11 cellular contexts compared by ENCODE assay signal in the genomic region with DNA sequence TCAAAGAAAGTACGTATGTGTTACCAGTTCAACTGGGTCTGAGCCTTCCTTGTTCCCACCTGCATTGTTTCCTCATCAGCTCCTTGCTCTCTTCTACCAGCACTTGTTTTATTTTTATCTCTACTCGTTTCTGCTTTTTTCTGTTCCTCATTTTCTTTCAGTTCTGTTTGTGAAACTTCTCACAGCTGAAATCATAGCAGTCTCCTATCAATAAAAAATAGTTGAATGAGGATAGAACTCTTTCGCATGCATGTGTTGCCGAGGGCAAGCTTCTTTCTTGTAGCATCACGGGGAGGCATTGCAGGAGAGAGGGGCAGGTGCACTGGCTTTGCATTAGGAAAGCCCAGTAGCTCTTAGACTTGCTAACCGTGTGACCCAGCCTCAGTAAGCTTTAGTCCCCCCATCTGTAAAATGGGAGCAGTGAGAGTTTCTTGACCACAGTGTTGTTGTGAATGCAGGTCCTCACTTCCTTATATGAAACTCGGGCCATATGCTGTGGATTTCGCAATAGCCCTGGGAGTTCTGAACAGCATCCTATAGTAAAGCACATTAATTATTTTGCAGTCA. TPM values are rescaled to one million over a fixed set of nuclear protein-coding genes. Genes with fewer than 3 reads are reported as not detected.
DNase-seq lines count a peak whose midpoint lies in the region; ATAC-seq and TF ChIP-seq lines count a peak whose summit lies in the region.
"Had no signal": no experiment of that assay in that cellular context is flagged by ENCODE, and none has a peak within 500 bp of the region (broad histone marks: within the 10 kb centered on the region; RNA-seq: fewer than 3 reads in every experiment).

No MANE protein-coding gene starts in this region.

- no peak overlapping the region for H3K4me3 Mint-ChIP-seq in naive thymus-derived CD4-positive, alpha-beta T cell
- H3K4me3 Mint-ChIP-seq: nephron progenitor cell had no signal

- no peaks in the 10 kb centered on the region for H3K27me3 ChIP-seq in naive thymus-derived CD4-positive, alpha-beta T cell (ENCODE audit: control insufficient read depth in 2 of 2, insufficient read depth in 2 of 2, low read length in 2 of 2)
- H3K27me3 ChIP-seq: ascending aorta had no signal

- peak overlapping the region in 3 of 9 donors; percentile 22 to 40 (median 32) for H3K27ac Mint-ChIP-seq in naive thymus-derived CD4-positive, alpha-beta T cell
- H3K27ac Mint-ChIP-seq: nephron progenitor cell had no signal

- TF ChIP-seq RAD21 in Ishikawa (IDR thresholded peaks at IDR 0.05; ENCODE audit: low read depth): no peak

- H3K27me3 Mint-ChIP-seq in naive thymus-derived CD4-positive, alpha-beta T cell: no peaks in the 10 kb centered on the region

- intact Hi-C loops in naive thymus-derived CD4-positive, alpha-beta T cell (cut with micrococcal nuclease): no loop called here

- DNase-seq in naive thymus-derived CD4-positive, alpha-beta T cell: no peak
- DNase-seq in KG1 (lab: John Stamatoyannopoulos, UW): no peak
- DNase-seq in DMS153 (lab: John Stamatoyannopoulos, UW): no peak
- DNase-seq: activated CD4-positive, CD25-positive, alpha-beta regulatory T cell treated with anti-CD3 and anti-CD28 coated beads, Interleukin-2, amount 50 U/mL, for 72 hours; NCI-H1930; nephron progenitor cell had no signal

- no peak overlapping the region for H3K4me3 ChIP-seq in naive thymus-derived CD4-positive, alpha-beta T cell (ENCODE audit: low read length)
- H3K4me3 ChIP-seq: ascending aorta had no signal

- POLR2A ChIA-PET in naive thymus-derived CD4-positive, alpha-beta T cell (lab: Charles Lee): no interaction called here

- CTCF ChIA-PET in naive thymus-derived CD4-positive, alpha-beta T cell (lab: Charles Lee): interaction anchor here (0.5 kb wide), 1 partner anchor 971 kb away, joined by 3 read pairs; no protein-coding TSS in a partner anchor

- H3K4me1 ChIP-seq in naive thymus-derived CD4-positive, alpha-beta T cell (ENCODE audit: control insufficient read depth in 2 of 2, insufficient read depth in 2 of 2, low read length in 2 of 2): peaks cover 4 to 5% of the 10 kb centered on the region in 2 donors

- peaks cover 0 to 14% (median 10%) of the 10 kb centered on the region in 7 donors for H3K4me1 Mint-ChIP-seq in naive thymus-derived CD4-positive, alpha-beta T cell

- peaks cover 4 to 22% (median 12%) of the 10 kb centered on the region in 5 donors for H3K36me3 Mint-ChIP-seq in naive thymus-derived CD4-positive, alpha-beta T cell

- H3K27ac ChIP-seq in naive thymus-derived CD4-positive, alpha-beta T cell (ENCODE audit: low read depth, low read length): no peak overlapping the region
- H3K27ac ChIP-seq: ascending aorta had no signal

- no peaks in the 10 kb centered on the region for H3K9me3 ChIP-seq in naive thymus-derived CD4-positive, alpha-beta T cell (ENCODE audit: control insufficient read depth in 2 of 3, low read length in 3 of 3)
- H3K9me3 ChIP-seq: ascending aorta had no signal

- H3K36me3 ChIP-seq in naive thymus-derived CD4-positive, alpha-beta T cell (ENCODE audit: control insufficient read depth in 2 of 3, insufficient read depth in 3 of 3, low read length in 3 of 3): peaks cover 9 to 60% (median 21%) of the 10 kb centered on the region in 3 experiments

- no peaks in the 10 kb centered on the region for H3K9me3 Mint-ChIP-seq in naive thymus-derived CD4-positive, alpha-beta T cell

- no peak for TF ChIP-seq EP300 in Ishikawa (IDR thresholded peaks at IDR 0.05; ENCODE audit: borderline replicate concordance)

- ATAC-seq in GM18907 (IDR thresholded peaks at IDR 0.05; ENCODE audit: unreplicated experiment): peak; percentile 62
- peak; percentile 64 for ATAC-seq in HG02642 (IDR thresholded peaks at IDR 0.05; ENCODE audit: poor library complexity, unreplicated experiment)
- peak; percentile 34 for ATAC-seq in naive thymus-derived CD4-positive, alpha-beta T cell
- no peak for ATAC-seq in GM19023 (IDR thresholded peaks at IDR 0.05; ENCODE audit: unreplicated experiment)

TF ChIP-seq in Ishikawa, 13 proteins besides CTCF, POLR2A, EP300 and RAD21:
- TF ChIP-seq, protein P1, sequence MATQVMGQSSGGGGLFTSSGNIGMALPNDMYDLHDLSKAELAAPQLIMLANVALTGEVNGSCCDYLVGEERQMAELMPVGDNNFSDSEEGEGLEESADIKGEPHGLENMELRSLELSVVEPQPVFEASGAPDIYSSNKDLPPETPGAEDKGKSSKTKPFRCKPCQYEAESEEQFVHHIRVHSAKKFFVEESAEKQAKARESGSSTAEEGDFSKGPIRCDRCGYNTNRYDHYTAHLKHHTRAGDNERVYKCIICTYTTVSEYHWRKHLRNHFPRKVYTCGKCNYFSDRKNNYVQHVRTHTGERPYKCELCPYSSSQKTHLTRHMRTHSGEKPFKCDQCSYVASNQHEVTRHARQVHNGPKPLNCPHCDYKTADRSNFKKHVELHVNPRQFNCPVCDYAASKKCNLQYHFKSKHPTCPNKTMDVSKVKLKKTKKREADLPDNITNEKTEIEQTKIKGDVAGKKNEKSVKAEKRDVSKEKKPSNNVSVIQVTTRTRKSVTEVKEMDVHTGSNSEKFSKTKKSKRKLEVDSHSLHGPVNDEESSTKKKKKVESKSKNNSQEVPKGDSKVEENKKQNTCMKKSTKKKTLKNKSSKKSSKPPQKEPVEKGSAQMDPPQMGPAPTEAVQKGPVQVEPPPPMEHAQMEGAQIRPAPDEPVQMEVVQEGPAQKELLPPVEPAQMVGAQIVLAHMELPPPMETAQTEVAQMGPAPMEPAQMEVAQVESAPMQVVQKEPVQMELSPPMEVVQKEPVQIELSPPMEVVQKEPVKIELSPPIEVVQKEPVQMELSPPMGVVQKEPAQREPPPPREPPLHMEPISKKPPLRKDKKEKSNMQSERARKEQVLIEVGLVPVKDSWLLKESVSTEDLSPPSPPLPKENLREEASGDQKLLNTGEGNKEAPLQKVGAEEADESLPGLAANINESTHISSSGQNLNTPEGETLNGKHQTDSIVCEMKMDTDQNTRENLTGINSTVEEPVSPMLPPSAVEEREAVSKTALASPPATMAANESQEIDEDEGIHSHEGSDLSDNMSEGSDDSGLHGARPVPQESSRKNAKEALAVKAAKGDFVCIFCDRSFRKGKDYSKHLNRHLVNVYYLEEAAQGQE (IDR thresholded peaks at IDR 0.05; ENCODE audit: low read depth): no peak
- TF ChIP-seq CEBPB (IDR thresholded peaks at IDR 0.05): peak; percentile 68; the same call in 1 of the 2 replicates

RNA-seq across cellular contexts. Expression of a gene that starts 24.7 kb away (rescaled TPM):
- total RNA-seq in naive thymus-derived CD4-positive, alpha-beta T cell: 100 to 1,000 TPM in 2 of 5 experiments, 10 to 100 TPM in 3; 30.4 to 142 (median 72.5) TPM
- polyA plus RNA-seq in naive thymus-derived CD4-positive, alpha-beta T cell: 10 to 100 TPM; 30.4 to 32.7 TPM

RNA-seq across cellular contexts. Expression of a gene that starts 24.8 kb away (rescaled TPM):
- total RNA-seq in naive thymus-derived CD4-positive, alpha-beta T cell: 10 to 100 TPM; 20.7 to 31.1 (median 23.5) TPM
- polyA plus RNA-seq in naive thymus-derived CD4-positive, alpha-beta T cell: 10 to 100 TPM; 17.8 to 33.5 TPM

RNA-seq across cellular contexts. Expression of a gene that starts 57.7 kb away (rescaled TPM):
- not detected for total RNA-seq in naive thymus-derived CD4-positive, alpha-beta T cell
- polyA plus RNA-seq in naive thymus-derived CD4-positive, alpha-beta T cell: under 1 TPM; 0.18 to 0.27 TPM
